Comparison of ENCODE assay signal across 1 cellular context in genomic region chr15:40160021-40160420, GRCh38.
TF ChIP-seq lines count a peak whose summit lies in the region.

No MANE protein-coding gene starts in this region.

TF ChIP-seq in HepG2, 621 proteins besides CTCF, POLR2A, EP300 and RAD21:
- TF ChIP-seq ZNF710 (CRISPR knock-in tag; IDR thresholded peaks at IDR 0.05; ENCODE audit: borderline replicate concordance) (no peak), DMAP1 (CRISPR knock-in tag; IDR thresholded peaks at IDR 0.05) (no peak), ZNF770 (CRISPR knock-in tag; IDR thresholded peaks at IDR 0.05) (peak; percentile 59), HDAC2 (CRISPR knock-in tag; IDR thresholded peaks at IDR 0.05) (no peak), ATF7-NPFF (CRISPR knock-in tag; IDR thresholded peaks at IDR 0.05; ENCODE audit: low read depth) (no peak)
